ENCODE assay signal across 11 cellular contexts in the genomic region with DNA sequence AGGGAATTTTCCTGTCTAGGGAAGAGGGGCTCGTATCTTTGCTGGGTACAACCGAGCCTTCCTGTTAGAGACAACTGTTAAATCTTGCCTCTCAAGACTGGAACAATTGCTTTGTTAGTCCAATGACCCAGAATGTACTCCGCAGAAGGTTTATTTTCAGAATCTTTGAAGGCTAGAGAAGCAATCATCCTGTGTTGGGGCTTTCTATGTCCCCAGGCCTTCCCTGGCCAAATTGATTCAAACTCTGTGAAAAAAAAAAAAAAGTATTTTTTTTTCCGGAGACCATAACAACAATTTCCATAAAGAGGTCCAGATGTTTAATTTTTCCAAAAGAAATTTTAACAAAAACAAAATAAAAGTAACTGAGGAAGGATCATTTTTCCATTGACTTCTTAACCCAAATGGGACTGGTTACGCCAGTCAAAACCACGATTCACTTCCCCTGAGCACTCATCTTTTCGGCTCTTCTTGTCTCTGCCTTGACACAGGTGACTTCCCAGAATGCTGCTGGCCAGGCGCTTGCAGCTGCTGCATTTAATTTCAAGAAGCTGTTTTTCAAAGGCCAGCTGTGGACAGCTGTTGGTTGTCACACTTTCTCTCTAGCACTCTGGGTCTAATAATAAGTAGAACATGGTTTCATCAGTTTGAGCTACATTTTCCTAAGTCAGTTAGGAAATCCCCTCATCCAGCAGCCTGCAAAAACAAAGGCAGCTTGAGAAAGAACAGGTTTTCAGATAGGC.
DNase-seq lines count a peak whose midpoint lies in the region; ATAC-seq and TF ChIP-seq lines count a peak whose summit lies in the region.
"Had no signal": no experiment of that assay in that cellular context is flagged by ENCODE, and none has a peak within 500 bp of the region (broad histone marks: within the 10 kb centered on the region; RNA-seq: fewer than 3 reads in every experiment).

No MANE protein-coding gene starts in this region.

- CTCF ChIA-PET in activated naive CD4-positive, alpha-beta T cell treated with anti-CD3 and anti-CD28 coated beads for 36 hours (lab: Charles Lee) = interaction anchor here (1.3 to 1.4 kb wide), 2 partner anchors 10 to 39 kb away, joined by 3 to 6 read pairs; no protein-coding TSS in a partner anchor

- peak; percentile 35 for DNase-seq in activated naive CD4-positive, alpha-beta T cell treated with anti-CD3 and anti-CD28 coated beads for 36 hours
- DNase-seq in activated naive CD4-positive, alpha-beta T cell treated with anti-CD3 and anti-CD28 coated beads, Interleukin-2, amount 50 U/mL, for 16 hours = no peak
- DNase-seq in colonic mucosa (peak; percentile 45), ureter (ENCODE audit: low spot score) (peak; percentile 49), midbrain (lab: John Stamatoyannopoulos, UW) (no peak), NCI-H2081 (lab: John Stamatoyannopoulos, UW) (no peak)
- DNase-seq: H9 had no signal

- H3K9me3 Mint-ChIP-seq in activated naive CD4-positive, alpha-beta T cell treated with anti-CD3 and anti-CD28 coated beads for 36 hours = no peaks in the 10 kb centered on the region
- H3K9me3 Mint-ChIP-seq: H9 had no signal

- no peaks in the 10 kb centered on the region for H3K4me1 ChIP-seq in colonic mucosa
- H3K4me1 ChIP-seq: psoas muscle had no signal

- no peaks in the 10 kb centered on the region for H3K9me3 ChIP-seq in colonic mucosa
- H3K9me3 ChIP-seq: psoas muscle, tibial nerve had no signal

- H3K4me3 Mint-ChIP-seq in activated naive CD4-positive, alpha-beta T cell treated with anti-CD3 and anti-CD28 coated beads for 36 hours = no peak overlapping the region
- H3K4me3 Mint-ChIP-seq: H9 had no signal

- intact Hi-C loops in activated naive CD4-positive, alpha-beta T cell treated with anti-CD3 and anti-CD28 coated beads for 36 hours (cut with micrococcal nuclease) = loop anchor here (2.0 kb wide), 1 partner anchor 79 kb away; no protein-coding TSS in a partner anchor
- intact Hi-C loops in colonic mucosa (cut with DNase I) = no loop called here

- H3K27me3 Mint-ChIP-seq in activated naive CD4-positive, alpha-beta T cell treated with anti-CD3 and anti-CD28 coated beads for 36 hours (ENCODE audit: low read depth) = peaks cover 3% of the 10 kb centered on the region

- TF ChIP-seq CTCF in colonic mucosa (IDR thresholded peaks at IDR 0.05) = no peak

- H3K9ac ChIP-seq in colonic mucosa (ENCODE audit: low read depth in 2 of 2, low read length in 2 of 2) = no peak overlapping the region

- H3K4me1 Mint-ChIP-seq in activated naive CD4-positive, alpha-beta T cell treated with anti-CD3 and anti-CD28 coated beads for 36 hours (ENCODE audit: low read depth) = peaks cover 26% of the 10 kb centered on the region
- H3K4me1 Mint-ChIP-seq: H9 had no signal

- no peak overlapping the region for H3K27ac ChIP-seq in colonic mucosa
- H3K27ac ChIP-seq: psoas muscle had no signal

- no peak overlapping the region for H3K27ac Mint-ChIP-seq in activated naive CD4-positive, alpha-beta T cell treated with anti-CD3 and anti-CD28 coated beads for 36 hours
- H3K27ac Mint-ChIP-seq: H9 had no signal

- H3K4me3 ChIP-seq in colonic mucosa = no peak overlapping the region
- H3K4me3 ChIP-seq: psoas muscle, tibial nerve had no signal

- H3K36me3 Mint-ChIP-seq in activated naive CD4-positive, alpha-beta T cell treated with anti-CD3 and anti-CD28 coated beads for 36 hours (ENCODE audit: low read depth) = no peaks in the 10 kb centered on the region

- H3K27me3 ChIP-seq in colonic mucosa = no peaks in the 10 kb centered on the region
- H3K27me3 ChIP-seq: tibial nerve had no signal

- H3K36me3 ChIP-seq in colonic mucosa = no peaks in the 10 kb centered on the region
- H3K36me3 ChIP-seq: tibial nerve had no signal

- ATAC-seq in HG03095 (IDR thresholded peaks at IDR 0.05; ENCODE audit: unreplicated experiment) = peak; percentile 97
- ATAC-seq in GM18873 (IDR thresholded peaks at IDR 0.05; ENCODE audit: low FRiP score, unreplicated experiment) = no peak

Comparison
In these comparisons a context has a peak if more than half of its experiments do, and no peak if none do; other contexts are left out.
1. DNase-seq: peak in activated naive CD4-positive, alpha-beta T cell treated with anti-CD3 and anti-CD28 coated beads for 36 hours (single experiment), colonic mucosa (single experiment) and ureter (single experiment); none in activated naive CD4-positive, alpha-beta T cell treated with anti-CD3 and anti-CD28 coated beads, Interleukin-2, amount 50 U/mL, for 16 hours (single experiment), midbrain (single experiment) and NCI-H2081 (0 of 2).